10 cellular contexts compared by ENCODE assay signal in the genomic region with DNA sequence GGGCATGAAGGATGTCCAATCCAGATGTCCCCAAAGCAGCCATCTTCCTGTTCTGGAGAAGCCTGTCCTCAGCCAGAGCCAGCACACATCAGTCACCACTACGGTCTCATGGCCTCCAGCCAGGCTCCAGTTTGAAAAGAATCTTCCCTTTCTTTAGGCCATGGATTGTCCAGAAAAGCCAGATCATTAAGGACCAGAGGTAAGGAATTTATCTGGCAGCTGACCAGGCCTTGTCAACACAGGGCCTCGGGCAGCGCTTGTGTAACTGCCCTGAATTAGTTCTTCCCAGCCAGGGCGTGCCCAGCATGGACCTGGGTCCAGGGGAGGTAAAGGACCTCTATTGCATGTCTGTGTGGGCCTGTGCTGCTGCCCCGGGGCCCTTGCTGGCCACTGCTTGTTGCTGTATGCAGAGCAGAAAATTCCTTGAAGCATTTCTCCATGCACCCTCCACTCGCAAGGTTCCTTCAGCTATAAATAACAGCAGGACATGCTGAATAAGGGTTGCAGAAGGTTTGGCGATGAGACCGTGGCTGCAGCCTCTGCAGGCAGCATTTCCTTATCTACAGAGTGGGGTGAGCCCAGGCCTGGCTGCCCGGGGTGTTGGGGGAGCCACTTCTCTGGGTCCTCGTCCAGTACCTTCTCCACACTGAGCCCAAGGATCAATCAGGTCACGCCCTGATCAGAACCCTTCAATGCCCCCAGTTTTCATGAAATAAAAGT. TPM values are rescaled to one million over a fixed set of nuclear protein-coding genes. Genes with fewer than 3 reads are reported as not detected.
A peak's percentile ranks its signal among the peaks of the same experiment; 100 is the strongest.
DNase-seq lines count a peak whose midpoint lies in the region; ATAC-seq and TF ChIP-seq lines count a peak whose summit lies in the region.
"Had no signal": no experiment of that assay in that cellular context is flagged by ENCODE, and none has a peak within 500 bp of the region (broad histone marks: within the 10 kb centered on the region; RNA-seq: fewer than 3 reads in every experiment).

No MANE protein-coding gene starts in this region.

- H3K4me3 ChIP-seq in Caco-2 (ENCODE audit: low read depth, low read length) (no peak overlapping the region), gastroesophageal sphincter (no peak overlapping the region), trophoblast cell (ENCODE audit: low read depth, low read length) (no peak overlapping the region)

- POLR2A ChIA-PET in Caco-2 (lab: Charles Lee), result no interaction called here
- POLR2A ChIA-PET in activated CD4-positive, alpha-beta memory T cell treated with anti-CD3 and anti-CD28 coated beads, Interleukin-2, amount 10 ng/mL, durations not matched to agents 7 days and 5 days (lab: Charles Lee), result no interaction called here

- ATAC-seq in gastroesophageal sphincter (peak; percentile 82), HG02870 (IDR thresholded peaks at IDR 0.05; ENCODE audit: unreplicated experiment) (no peak)

- H2BK5ac ChIP-seq in trophoblast cell (ENCODE audit: low read depth, low read length, poor library complexity), result peak overlapping the region; percentile 23

- H3K18ac ChIP-seq in trophoblast cell (ENCODE audit: low read length), result peak overlapping the region; percentile 22

- H4K91ac ChIP-seq in trophoblast cell (ENCODE audit: low read depth, low read length), result peak overlapping the region; percentile 62

- no peak for TF ChIP-seq CTCF in Caco-2 (IDR thresholded peaks at IDR 0.05; ENCODE audit: insufficient read depth in 1 of 2, low read depth in 1 of 2, low read length in 1 of 2, severe bottlenecking in 1 of 2, unreplicated experiment in 1 of 2)
- no peak for TF ChIP-seq CTCF in gastroesophageal sphincter (IDR thresholded peaks at IDR 0.05)

- no peak overlapping the region for H3K4ac ChIP-seq in trophoblast cell (ENCODE audit: low read depth, low read length)

- peak overlapping the region; percentile 23 for H3K14ac ChIP-seq in trophoblast cell (ENCODE audit: low read length)

- H3K27me3 Mint-ChIP-seq in Caco-2 (ENCODE audit: insufficient read depth, unreplicated experiment), result no peaks in the 10 kb centered on the region
- peaks cover 3% of the 10 kb centered on the region for H3K27me3 Mint-ChIP-seq in activated CD4-positive, alpha-beta memory T cell treated with anti-CD3 and anti-CD28 coated beads, Interleukin-2, amount 10 ng/mL, durations not matched to agents 7 days and 5 days

- H3K36me3 Mint-ChIP-seq in Caco-2 (ENCODE audit: insufficient read depth, unreplicated experiment), result no peaks in the 10 kb centered on the region
- no peaks in the 10 kb centered on the region for H3K36me3 Mint-ChIP-seq in activated CD4-positive, alpha-beta memory T cell treated with anti-CD3 and anti-CD28 coated beads, Interleukin-2, amount 10 ng/mL, durations not matched to agents 7 days and 5 days (ENCODE audit: low read depth)
- H3K36me3 Mint-ChIP-seq: memory B cell had no signal

- WGBS in gastroesophageal sphincter (ENCODE audit: low coverage in 1 of 2), 2 donors, result 0% methylated on average over 1 of the region's 11 CpGs; no CpG with 5 or more reads in 1 of the 2 donors
- no CpG with 5 or more reads among the region's 11 CpGs for WGBS in trophoblast cell (ENCODE audit: extremely low coverage, insufficient coverage, insufficient read length)

- no peak overlapping the region for H3K27ac Mint-ChIP-seq in Caco-2 (ENCODE audit: unreplicated experiment)
- no peak overlapping the region for H3K27ac Mint-ChIP-seq in activated CD4-positive, alpha-beta memory T cell treated with anti-CD3 and anti-CD28 coated beads, Interleukin-2, amount 10 ng/mL, durations not matched to agents 7 days and 5 days
- H3K27ac Mint-ChIP-seq: memory B cell had no signal

- no TSS peak for BruUV-seq in Caco-2 (replicated peaks; lab: Mats Ljungman, UMichigan)

- H3K9me3 ChIP-seq in Caco-2, result no peaks in the 10 kb centered on the region
- no peaks in the 10 kb centered on the region for H3K9me3 ChIP-seq in gastroesophageal sphincter
- peaks cover 1% of the 10 kb centered on the region for H3K9me3 ChIP-seq in trophoblast cell (ENCODE audit: insufficient read depth, low read depth, low read length)

- H3K27me3 ChIP-seq in Caco-2 (replicated peaks; ENCODE audit: control insufficient read depth, insufficient read depth, low read length) (no peaks in the 10 kb centered on the region), gastroesophageal sphincter (no peaks in the 10 kb centered on the region), trophoblast cell (ENCODE audit: insufficient read depth, low read length) (no peaks in the 10 kb centered on the region)

- DNase-seq in Caco-2, result peak; percentile 46 to 77
- DNase-seq in SK-MEL-5 (ENCODE audit: low read depth, low spot score), result peak; percentile 72
- DNase-seq in trophoblast cell, result peak; percentile 99 to 100
- no peak for DNase-seq in SW 1271 (lab: John Stamatoyannopoulos, UW)
- no peak for DNase-seq in activated CD4-positive, CD25-positive, alpha-beta regulatory T cell treated with anti-CD3 and anti-CD28 coated beads, Interleukin-2, amount 50 U/mL, for 72 hours
- DNase-seq in activated CD4-positive, alpha-beta memory T cell treated with anti-CD3 and anti-CD28 coated beads, Interleukin-2, amount 10 ng/mL, durations not matched to agents 7 days and 5 days, result no peak
- DNase-seq: Karpas-422 had no signal

- H3K4me1 Mint-ChIP-seq in Caco-2 (ENCODE audit: low read depth, unreplicated experiment), result no peaks in the 10 kb centered on the region
- H3K4me1 Mint-ChIP-seq in activated CD4-positive, alpha-beta memory T cell treated with anti-CD3 and anti-CD28 coated beads, Interleukin-2, amount 10 ng/mL, durations not matched to agents 7 days and 5 days, result peaks cover 6% of the 10 kb centered on the region

- peak overlapping the region; percentile 72 for H2BK12ac ChIP-seq in trophoblast cell (ENCODE audit: low read length)

- H4K8ac ChIP-seq in trophoblast cell (ENCODE audit: low read depth, low read length), result peak overlapping the region; percentile 33

- TF ChIP-seq EP300 in gastroesophageal sphincter (IDR thresholded peaks at IDR 0.05), result no peak

- peaks cover 5% of the 10 kb centered on the region for H3K79me1 ChIP-seq in trophoblast cell (ENCODE audit: low read length)

- H3K9me3 Mint-ChIP-seq in Caco-2 (ENCODE audit: unreplicated experiment), result no peaks in the 10 kb centered on the region
- H3K9me3 Mint-ChIP-seq in activated CD4-positive, alpha-beta memory T cell treated with anti-CD3 and anti-CD28 coated beads, Interleukin-2, amount 10 ng/mL, durations not matched to agents 7 days and 5 days, result peaks cover 2% of the 10 kb centered on the region
- H3K9me3 Mint-ChIP-seq: memory B cell had no signal

- peak overlapping the region; percentile 41 to 76 (median 72) for H3K27ac ChIP-seq in gastroesophageal sphincter
- peak overlapping the region; percentile 73 for H3K27ac ChIP-seq in trophoblast cell (ENCODE audit: low read depth, low read length)

- no peak overlapping the region for H3K23ac ChIP-seq in trophoblast cell (ENCODE audit: low read length)

- no peaks in the 10 kb centered on the region for H3K79me2 ChIP-seq in trophoblast cell (ENCODE audit: control insufficient read depth, insufficient read depth, low read length, poor library complexity)

- intact Hi-C loops in Caco-2 (cut with micrococcal nuclease; ENCODE audit: unreplicated experiment), result no loop called here

- H2AFZ ChIP-seq in trophoblast cell (ENCODE audit: insufficient read depth, low read length, poor library complexity), result no peak overlapping the region

- no peak for TF ChIP-seq POLR2A in gastroesophageal sphincter (IDR thresholded peaks at IDR 0.05)

- H3K4me3 Mint-ChIP-seq in Caco-2 (ENCODE audit: unreplicated experiment), result no peak overlapping the region
- no peak overlapping the region for H3K4me3 Mint-ChIP-seq in activated CD4-positive, alpha-beta memory T cell treated with anti-CD3 and anti-CD28 coated beads, Interleukin-2, amount 10 ng/mL, durations not matched to agents 7 days and 5 days
- H3K4me3 Mint-ChIP-seq: memory B cell had no signal

- H3K4me1 ChIP-seq in Caco-2 (no peaks in the 10 kb centered on the region), gastroesophageal sphincter (peaks cover 0 to 36% (median 10%) of the 10 kb centered on the region in 3 donors), trophoblast cell (ENCODE audit: control insufficient read depth in 1 of 2, insufficient read depth in 2 of 2, low read length in 2 of 2) (peaks cover 6 to 14% of the 10 kb centered on the region in 2 experiments)

- no peak overlapping the region for H2AK5ac ChIP-seq in trophoblast cell (ENCODE audit: low read length)

- H3K9ac ChIP-seq in trophoblast cell (ENCODE audit: low read length), result no peak overlapping the region

- no peak overlapping the region for H4K12ac ChIP-seq in trophoblast cell (ENCODE audit: low read depth, low read length)

- H3K4me2 ChIP-seq in trophoblast cell (ENCODE audit: low read length), result no peak overlapping the region

- H3K36me3 ChIP-seq in Caco-2 (ENCODE audit: control insufficient read depth, insufficient read depth, low read length) (no peaks in the 10 kb centered on the region), gastroesophageal sphincter (no peaks in the 10 kb centered on the region), trophoblast cell (ENCODE audit: control insufficient read depth in 1 of 2, insufficient read depth in 2 of 2, low read length in 2 of 2) (no peaks in the 10 kb centered on the region)

- in situ Hi-C loops in SK-MEL-5 (cut with HindIII; ENCODE audit: low pct_unique_long_range_greater_than_20kb, low sequenced_read_pairs), result no loop called here

- peak overlapping the region; percentile 9 for H2BK120ac ChIP-seq in trophoblast cell (ENCODE audit: insufficient read depth, low read length, poor library complexity)

- CTCF ChIA-PET in Caco-2 (lab: Charles Lee), result no interaction called here
- CTCF ChIA-PET in activated CD4-positive, alpha-beta memory T cell treated with anti-CD3 and anti-CD28 coated beads, Interleukin-2, amount 10 ng/mL, durations not matched to agents 7 days and 5 days (lab: Charles Lee), result no interaction called here

RNA-seq across cellular contexts. Expression of a gene that starts 21.7 kb away (rescaled TPM):
- total RNA-seq in Caco-2 (2022), result 24.0 and 25.4 TPM in 2 replicates
- total RNA-seq in SK-MEL-5 (2014; rRNA removed; shearing (Covaris generic)), result 39.3 and 42.9 TPM in 2 replicates
- 69.3 and 78.4 TPM in 2 replicates for polyA plus RNA-seq in SK-MEL-5 (2015; cell fraction: cytosol; rRNA removed)
- polyA plus RNA-seq in SK-MEL-5 (2015; cell fraction: nucleus; rRNA removed), result 31.2 and 31.5 TPM in 2 replicates
- total RNA-seq in gastroesophageal sphincter, result 10 to 100 TPM; 23.4 to 47.4 (median 29.3) TPM
- polyA plus RNA-seq in trophoblast cell (2013), result 36.7 and 37.0 TPM in 2 replicates
- total RNA-seq in activated CD4-positive, alpha-beta memory T cell treated with anti-CD3 and anti-CD28 coated beads, Interleukin-2, amount 10 ng/mL, durations not matched to agents 7 days and 5 days, result 10 to 100 TPM; 27.1 to 27.7 TPM

RNA-seq across cellular contexts. Expression of a gene that starts 48.6 kb away (rescaled TPM):
- total RNA-seq in Caco-2 (2022) (6.7 and 8.1 TPM in 2 replicates), gastroesophageal sphincter (1 to 10 TPM; 2.3 to 8.4 (median 3.5) TPM)
- 8.3 and 11.8 TPM in 2 replicates for total RNA-seq in SK-MEL-5 (2014; rRNA removed; shearing (Covaris generic))
- 14.4 and 15.4 TPM in 2 replicates for polyA plus RNA-seq in SK-MEL-5 (2015; cell fraction: cytosol; rRNA removed)
- polyA plus RNA-seq in SK-MEL-5 (2015; cell fraction: nucleus; rRNA removed), result 18.4 and 19.7 TPM in 2 replicates
- polyA plus RNA-seq in trophoblast cell (2013), result 2.4 TPM in 2 replicates
- 1 to 10 TPM; 3.2 to 3.3 TPM for total RNA-seq in activated CD4-positive, alpha-beta memory T cell treated with anti-CD3 and anti-CD28 coated beads, Interleukin-2, amount 10 ng/mL, durations not matched to agents 7 days and 5 days

RNA-seq across cellular contexts. Expression of a gene that starts 57.4 kb away (rescaled TPM):
- total RNA-seq in Caco-2 (2022), result 21.6 and 22.7 TPM in 2 replicates
- 12.2 and 15.0 TPM in 2 replicates for total RNA-seq in SK-MEL-5 (2014; rRNA removed; shearing (Covaris generic))
- polyA plus RNA-seq in SK-MEL-5 (2015; cell fraction: cytosol; rRNA removed), result 23.0 and 59.4 TPM in 2 replicates
- polyA plus RNA-seq in SK-MEL-5 (2015; cell fraction: nucleus; rRNA removed), result 129 and 140 TPM in 2 replicates
- total RNA-seq in gastroesophageal sphincter, result 10 to 100 TPM in 1 of 4 donors, 1 to 10 TPM in 3; 7.3 to 10.7 (median 8.3) TPM
- 5.6 and 6.0 TPM in 2 replicates for polyA plus RNA-seq in trophoblast cell (2013)
- 10 to 100 TPM; 24.7 to 25.4 TPM for total RNA-seq in activated CD4-positive, alpha-beta memory T cell treated with anti-CD3 and anti-CD28 coated beads, Interleukin-2, amount 10 ng/mL, durations not matched to agents 7 days and 5 days

Comparison
In these comparisons a context has a peak if more than half of its experiments do, and no peak if none do; other contexts are left out.
1. DNase-seq: peak in Caco-2 (2 of 2), SK-MEL-5 (single experiment) and trophoblast cell (2 of 2); none in SW 1271 (0 of 2), activated CD4-positive, CD25-positive, alpha-beta regulatory T cell treated with anti-CD3 and anti-CD28 coated beads, Interleukin-2, amount 50 U/mL, for 72 hours (single experiment) and activated CD4-positive, alpha-beta memory T cell treated with anti-CD3 and anti-CD28 coated beads, Interleukin-2, amount 10 ng/mL, durations not matched to agents 7 days and 5 days (single experiment).